Comparison of ENCODE assay signal across 8 cellular contexts in the genomic region with DNA sequence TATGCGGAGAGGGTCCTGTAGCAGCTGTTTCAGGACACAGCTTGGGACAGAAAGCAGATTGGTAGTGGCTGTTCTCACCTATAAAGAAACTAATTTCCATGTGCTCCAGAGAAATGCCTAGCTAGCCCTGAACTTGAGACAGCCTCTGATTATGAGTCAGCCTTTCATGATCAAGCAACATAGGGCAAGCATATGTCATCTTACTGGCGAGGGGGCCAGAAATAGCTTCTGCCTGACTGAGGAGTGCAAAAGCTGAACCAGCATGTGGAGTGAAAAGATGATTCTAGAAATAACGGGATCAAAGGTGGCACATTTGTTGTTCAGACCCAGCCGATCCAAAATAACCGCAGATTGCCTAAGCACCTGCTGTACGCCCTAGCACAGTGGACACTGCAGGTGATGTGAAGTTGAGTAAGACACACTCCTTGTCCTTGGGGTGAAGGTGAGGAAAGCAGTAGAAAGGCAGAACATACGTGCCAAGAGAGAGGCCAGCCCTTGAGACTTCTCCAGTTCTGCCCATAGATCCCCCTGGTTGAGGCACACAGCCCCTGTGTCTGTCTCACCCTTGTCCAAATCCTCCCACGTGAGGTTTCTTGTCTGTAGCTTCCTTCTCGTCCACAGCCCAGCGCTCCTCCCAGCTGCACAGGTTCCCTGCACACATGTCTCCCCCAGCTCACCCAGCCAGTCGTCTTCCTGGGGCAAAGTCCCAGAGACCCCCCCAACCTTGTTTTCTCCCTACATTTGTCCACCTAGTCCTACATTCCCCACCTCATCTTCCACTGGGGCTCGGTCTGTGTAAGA. TPM values are rescaled to one million over a fixed set of nuclear protein-coding genes. Genes with fewer than 3 reads are reported as not detected.
A peak's percentile ranks its signal among the peaks of the same experiment; 100 is the strongest.
DNase-seq lines count a peak whose midpoint lies in the region; ATAC-seq, FAIRE-seq and TF ChIP-seq lines count a peak whose summit lies in the region.

No MANE protein-coding gene starts in this region.

- H3K4me1 ChIP-seq in NT2/D1 (ENCODE audit: insufficient read depth, insufficient read length), result peaks cover 4% of the 10 kb centered on the region
- H3K4me1 ChIP-seq in mucosa of descending colon (ENCODE audit: low read depth), result peaks cover 19% of the 10 kb centered on the region

- H3K4me3 ChIP-seq in AG04450 (ENCODE audit: low read depth, low read length), result no peak overlapping the region
- no peak overlapping the region for H3K4me3 ChIP-seq in NT2/D1 (ENCODE audit: insufficient read length, low read depth)
- H3K4me3 ChIP-seq in mucosa of descending colon, result no peak overlapping the region

- H3K36me3 ChIP-seq in NT2/D1 (ENCODE audit: insufficient read depth, insufficient read length, low read length) (no peaks in the 10 kb centered on the region), mucosa of descending colon (ENCODE audit: low read depth) (no peaks in the 10 kb centered on the region)

- intact Hi-C loops in mucosa of descending colon (cut with DNase I, micrococcal nuclease), result no loop called here

- peak overlapping the region; percentile 89 for H3K27ac ChIP-seq in AG04450 (ENCODE audit: low read depth, low read length)

- CTCF ChIA-PET in AG04450 (lab: Charles Lee), result no interaction called here

- TF ChIP-seq POLR2A in GM12892 (IDR thresholded peaks at IDR 0.05; ENCODE audit: low read depth, low read length), result no peak
- no peak for TF ChIP-seq POLR2A in erythroblast (IDR thresholded peaks at IDR 0.05; ENCODE audit: low read length)

- H3K9me3 ChIP-seq in AG04450 (ENCODE audit: control insufficient read depth, insufficient read depth, low read length) (no peaks in the 10 kb centered on the region), NT2/D1 (ENCODE audit: insufficient read depth, low read length) (no peaks in the 10 kb centered on the region), mucosa of descending colon (no peaks in the 10 kb centered on the region)

- POLR2A ChIA-PET in AG04450 (lab: Yijun Ruan, JAX), result interaction anchor here (0.5 to 1.3 kb wide), 3 partner anchors 17 to 155 kb away, joined by 3 to 12 read pairs (median 3); a partner anchor contains a TSS

- FAIRE-seq in GM12892 (lab: Jason Lieb, UNC), result peak; percentile 61

- peak; percentile 69 for DNase-seq in AG04450 (ENCODE audit: low read depth, low spot score)
- DNase-seq in GM12892 (ENCODE audit: insufficient read length), result no peak
- DNase-seq in NT2/D1 (ENCODE audit: low read depth, low spot score), result no peak
- peak; percentile 15 to 54 for DNase-seq in erythroblast (lab: John Stamatoyannopoulos, UW)
- no peak for DNase-seq in mucosa of descending colon
- no peak for DNase-seq in inferior parietal cortex (ENCODE audit: extremely low spot score)

- H3K27me3 ChIP-seq in AG04450 (ENCODE audit: control insufficient read depth, insufficient read depth, low read length) (no peaks in the 10 kb centered on the region), NT2/D1 (ENCODE audit: insufficient read depth, insufficient read length) (no peaks in the 10 kb centered on the region)

- ATAC-seq in HG03139 (IDR thresholded peaks at IDR 0.05; ENCODE audit: unreplicated experiment) (no peak), GM21717 (IDR thresholded peaks at IDR 0.05; ENCODE audit: unreplicated experiment) (no peak), mucosa of descending colon (no peak)

- H3K9ac ChIP-seq in NT2/D1 (ENCODE audit: insufficient read length, low read depth), result peak overlapping the region; percentile 8

- TF ChIP-seq CTCF in AG04450 (IDR thresholded peaks at IDR 0.05; ENCODE audit: low read depth, low read length), result no peak
- no peak for TF ChIP-seq CTCF in mucosa of descending colon (IDR thresholded peaks at IDR 0.05)

RNA-seq across cellular contexts. Expression of a gene that starts 2.7 kb away (rescaled TPM):
- polyA plus RNA-seq in AG04450 (2011; rRNA removed), result 41.9 and 47.7 TPM in 2 replicates
- 36.3 and 40.5 TPM in 2 replicates for polyA minus RNA-seq in AG04450 (2011; rRNA and poly(A)+ RNA removed)
- 29.8 TPM for polyA plus RNA-seq in GM12892 (2012; ENCODE audit: missing spikeins)
- 100 to 1,000 TPM in 1 of 3 donors, 10 to 100 TPM in 2; 59.3 to 112 (median 62.0) TPM for total RNA-seq in mucosa of descending colon

RNA-seq across cellular contexts. Expression of a gene that starts 18.1 kb away (rescaled TPM):
- polyA plus RNA-seq in AG04450 (2011; rRNA removed), result 34.7 and 45.8 TPM in 2 replicates
- polyA minus RNA-seq in AG04450 (2011; rRNA and poly(A)+ RNA removed), result 68.8 and 106 TPM in 2 replicates
- 12.6 TPM for polyA plus RNA-seq in GM12892 (2012; ENCODE audit: missing spikeins)
- total RNA-seq in mucosa of descending colon, result 10 to 100 TPM; 25.4 to 42.4 (median 31.1) TPM

RNA-seq across cellular contexts. Expression of a gene that starts 38.1 kb away (rescaled TPM):
- polyA plus RNA-seq in AG04450 (2011; rRNA removed), result 29.0 and 29.7 TPM in 2 replicates
- polyA minus RNA-seq in AG04450 (2011; rRNA and poly(A)+ RNA removed), result 41.5 and 51.0 TPM in 2 replicates
- polyA plus RNA-seq in GM12892 (2012; ENCODE audit: missing spikeins), result 35.6 TPM
- total RNA-seq in mucosa of descending colon, result 10 to 100 TPM; 37.4 to 76.0 (median 41.4) TPM

Comparison
In these comparisons a context has a peak if more than half of its experiments do, and no peak if none do; other contexts are left out.
1. DNase-seq: peak in AG04450 (single experiment) and erythroblast (2 of 2); none in GM12892 (single experiment), NT2/D1 (single experiment), mucosa of descending colon (0 of 3) and inferior parietal cortex (single experiment).